1 cellular context compared by ENCODE assay signal in the genomic region with DNA sequence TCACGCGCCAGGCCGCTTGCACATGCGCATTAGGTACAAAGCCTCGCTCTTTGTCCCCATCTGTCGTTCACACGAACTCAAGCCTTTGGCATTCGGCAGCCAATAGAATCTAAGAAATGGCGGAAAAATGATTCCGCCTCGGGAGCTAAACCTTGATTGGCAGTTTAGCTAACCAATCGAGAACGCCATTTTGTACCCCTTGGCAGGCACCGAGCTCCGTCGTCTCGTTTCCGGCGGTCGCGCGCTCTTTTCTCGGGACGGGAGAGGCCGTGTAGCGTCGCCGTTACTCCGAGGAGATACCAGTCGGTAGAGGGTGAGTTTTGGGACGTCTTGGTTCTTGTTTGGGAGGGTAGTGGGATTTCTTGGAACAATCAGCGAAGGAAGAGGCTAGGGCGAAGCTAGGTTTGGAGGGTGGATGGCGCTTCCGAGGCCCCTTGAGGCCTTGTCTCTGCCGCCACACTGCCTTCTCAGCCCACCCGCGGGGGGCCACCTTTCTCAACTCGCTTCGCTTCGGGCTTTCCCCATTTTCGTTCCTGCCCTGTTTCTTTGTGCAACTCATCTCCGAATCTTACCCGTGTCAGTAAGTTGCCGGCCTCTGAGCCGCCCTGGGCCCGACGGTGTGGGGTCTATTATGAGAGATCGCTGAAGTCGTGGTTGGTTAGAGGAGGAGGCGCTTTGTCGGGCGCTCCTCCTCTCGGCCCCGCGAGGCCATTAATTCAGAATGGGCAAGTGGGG.
TF ChIP-seq lines count a peak whose summit lies in the region.

A gene with protein sequence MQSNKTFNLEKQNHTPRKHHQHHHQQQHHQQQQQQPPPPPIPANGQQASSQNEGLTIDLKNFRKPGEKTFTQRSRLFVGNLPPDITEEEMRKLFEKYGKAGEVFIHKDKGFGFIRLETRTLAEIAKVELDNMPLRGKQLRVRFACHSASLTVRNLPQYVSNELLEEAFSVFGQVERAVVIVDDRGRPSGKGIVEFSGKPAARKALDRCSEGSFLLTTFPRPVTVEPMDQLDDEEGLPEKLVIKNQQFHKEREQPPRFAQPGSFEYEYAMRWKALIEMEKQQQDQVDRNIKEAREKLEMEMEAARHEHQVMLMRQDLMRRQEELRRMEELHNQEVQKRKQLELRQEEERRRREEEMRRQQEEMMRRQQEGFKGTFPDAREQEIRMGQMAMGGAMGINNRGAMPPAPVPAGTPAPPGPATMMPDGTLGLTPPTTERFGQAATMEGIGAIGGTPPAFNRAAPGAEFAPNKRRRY (plus strand): TSS at position 227 of the 735 bp plus-strand sequence. CDS start 7,003 bp downstream, outside the sequence.

TF ChIP-seq in GM12878, 131 proteins besides CTCF, POLR2A, EP300 and RAD21 (continued from another document and continues in another):
- TF ChIP-seq, protein P1, sequence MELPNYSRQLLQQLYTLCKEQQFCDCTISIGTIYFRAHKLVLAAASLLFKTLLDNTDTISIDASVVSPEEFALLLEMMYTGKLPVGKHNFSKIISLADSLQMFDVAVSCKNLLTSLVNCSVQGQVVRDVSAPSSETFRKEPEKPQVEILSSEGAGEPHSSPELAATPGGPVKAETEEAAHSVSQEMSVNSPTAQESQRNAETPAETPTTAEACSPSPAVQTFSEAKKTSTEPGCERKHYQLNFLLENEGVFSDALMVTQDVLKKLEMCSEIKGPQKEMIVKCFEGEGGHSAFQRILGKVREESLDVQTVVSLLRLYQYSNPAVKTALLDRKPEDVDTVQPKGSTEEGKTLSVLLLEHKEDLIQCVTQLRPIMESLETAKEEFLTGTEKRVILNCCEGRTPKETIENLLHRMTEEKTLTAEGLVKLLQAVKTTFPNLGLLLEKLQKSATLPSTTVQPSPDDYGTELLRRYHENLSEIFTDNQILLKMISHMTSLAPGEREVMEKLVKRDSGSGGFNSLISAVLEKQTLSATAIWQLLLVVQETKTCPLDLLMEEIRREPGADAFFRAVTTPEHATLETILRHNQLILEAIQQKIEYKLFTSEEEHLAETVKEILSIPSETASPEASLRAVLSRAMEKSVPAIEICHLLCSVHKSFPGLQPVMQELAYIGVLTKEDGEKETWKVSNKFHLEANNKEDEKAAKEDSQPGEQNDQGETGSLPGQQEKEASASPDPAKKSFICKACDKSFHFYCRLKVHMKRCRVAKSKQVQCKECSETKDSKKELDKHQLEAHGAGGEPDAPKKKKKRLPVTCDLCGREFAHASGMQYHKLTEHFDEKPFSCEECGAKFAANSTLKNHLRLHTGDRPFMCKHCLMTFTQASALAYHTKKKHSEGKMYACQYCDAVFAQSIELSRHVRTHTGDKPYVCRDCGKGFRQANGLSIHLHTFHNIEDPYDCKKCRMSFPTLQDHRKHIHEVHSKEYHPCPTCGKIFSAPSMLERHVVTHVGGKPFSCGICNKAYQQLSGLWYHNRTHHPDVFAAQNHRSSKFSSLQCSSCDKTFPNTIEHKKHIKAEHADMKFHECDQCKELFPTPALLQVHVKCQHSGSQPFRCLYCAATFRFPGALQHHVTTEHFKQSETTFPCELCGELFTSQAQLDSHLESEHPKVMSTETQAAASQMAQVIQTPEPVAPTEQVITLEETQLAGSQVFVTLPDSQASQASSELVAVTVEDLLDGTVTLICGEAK (IDR thresholded peaks at IDR 0.05; ENCODE audit: borderline replicate concordance) = peak; percentile 65; the same call in 1 of the 2 replicates
- TF ChIP-seq DPF2 (IDR thresholded peaks at IDR 0.05) = 0 out of 2 replicates have a peak, but pooled peaks have one; percentile 47
- TF ChIP-seq, protein P2, sequence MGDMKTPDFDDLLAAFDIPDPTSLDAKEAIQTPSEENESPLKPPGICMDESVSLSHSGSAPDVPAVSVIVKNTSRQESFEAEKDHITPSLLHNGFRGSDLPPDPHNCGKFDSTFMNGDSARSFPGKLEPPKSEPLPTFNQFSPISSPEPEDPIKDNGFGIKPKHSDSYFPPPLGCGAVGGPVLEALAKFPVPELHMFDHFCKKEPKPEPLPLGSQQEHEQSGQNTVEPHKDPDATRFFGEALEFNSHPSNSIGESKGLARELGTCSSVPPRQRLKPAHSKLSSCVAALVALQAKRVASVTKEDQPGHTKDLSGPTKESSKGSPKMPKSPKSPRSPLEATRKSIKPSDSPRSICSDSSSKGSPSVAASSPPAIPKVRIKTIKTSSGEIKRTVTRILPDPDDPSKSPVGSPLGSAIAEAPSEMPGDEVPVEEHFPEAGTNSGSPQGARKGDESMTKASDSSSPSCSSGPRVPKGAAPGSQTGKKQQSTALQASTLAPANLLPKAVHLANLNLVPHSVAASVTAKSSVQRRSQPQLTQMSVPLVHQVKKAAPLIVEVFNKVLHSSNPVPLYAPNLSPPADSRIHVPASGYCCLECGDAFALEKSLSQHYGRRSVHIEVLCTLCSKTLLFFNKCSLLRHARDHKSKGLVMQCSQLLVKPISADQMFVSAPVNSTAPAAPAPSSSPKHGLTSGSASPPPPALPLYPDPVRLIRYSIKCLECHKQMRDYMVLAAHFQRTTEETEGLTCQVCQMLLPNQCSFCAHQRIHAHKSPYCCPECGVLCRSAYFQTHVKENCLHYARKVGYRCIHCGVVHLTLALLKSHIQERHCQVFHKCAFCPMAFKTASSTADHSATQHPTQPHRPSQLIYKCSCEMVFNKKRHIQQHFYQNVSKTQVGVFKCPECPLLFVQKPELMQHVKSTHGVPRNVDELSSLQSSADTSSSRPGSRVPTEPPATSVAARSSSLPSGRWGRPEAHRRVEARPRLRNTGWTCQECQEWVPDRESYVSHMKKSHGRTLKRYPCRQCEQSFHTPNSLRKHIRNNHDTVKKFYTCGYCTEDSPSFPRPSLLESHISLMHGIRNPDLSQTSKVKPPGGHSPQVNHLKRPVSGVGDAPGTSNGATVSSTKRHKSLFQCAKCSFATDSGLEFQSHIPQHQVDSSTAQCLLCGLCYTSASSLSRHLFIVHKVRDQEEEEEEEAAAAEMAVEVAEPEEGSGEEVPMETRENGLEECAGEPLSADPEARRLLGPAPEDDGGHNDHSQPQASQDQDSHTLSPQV (IDR thresholded peaks at IDR 0.05) = no peak
- peak; percentile 59; the same call in 1 of the 2 replicates for TF ChIP-seq CREM (IDR thresholded peaks at IDR 0.05; ENCODE audit: low read depth)
- peak; percentile 81 for TF ChIP-seq PML (IDR thresholded peaks at IDR 0.05; ENCODE audit: low read length)
- TF ChIP-seq SPI1 (IDR thresholded peaks at IDR 0.05; ENCODE audit: borderline replicate concordance, insufficient read depth, low read depth, low read length) = no peak
- TF ChIP-seq, protein P3, sequence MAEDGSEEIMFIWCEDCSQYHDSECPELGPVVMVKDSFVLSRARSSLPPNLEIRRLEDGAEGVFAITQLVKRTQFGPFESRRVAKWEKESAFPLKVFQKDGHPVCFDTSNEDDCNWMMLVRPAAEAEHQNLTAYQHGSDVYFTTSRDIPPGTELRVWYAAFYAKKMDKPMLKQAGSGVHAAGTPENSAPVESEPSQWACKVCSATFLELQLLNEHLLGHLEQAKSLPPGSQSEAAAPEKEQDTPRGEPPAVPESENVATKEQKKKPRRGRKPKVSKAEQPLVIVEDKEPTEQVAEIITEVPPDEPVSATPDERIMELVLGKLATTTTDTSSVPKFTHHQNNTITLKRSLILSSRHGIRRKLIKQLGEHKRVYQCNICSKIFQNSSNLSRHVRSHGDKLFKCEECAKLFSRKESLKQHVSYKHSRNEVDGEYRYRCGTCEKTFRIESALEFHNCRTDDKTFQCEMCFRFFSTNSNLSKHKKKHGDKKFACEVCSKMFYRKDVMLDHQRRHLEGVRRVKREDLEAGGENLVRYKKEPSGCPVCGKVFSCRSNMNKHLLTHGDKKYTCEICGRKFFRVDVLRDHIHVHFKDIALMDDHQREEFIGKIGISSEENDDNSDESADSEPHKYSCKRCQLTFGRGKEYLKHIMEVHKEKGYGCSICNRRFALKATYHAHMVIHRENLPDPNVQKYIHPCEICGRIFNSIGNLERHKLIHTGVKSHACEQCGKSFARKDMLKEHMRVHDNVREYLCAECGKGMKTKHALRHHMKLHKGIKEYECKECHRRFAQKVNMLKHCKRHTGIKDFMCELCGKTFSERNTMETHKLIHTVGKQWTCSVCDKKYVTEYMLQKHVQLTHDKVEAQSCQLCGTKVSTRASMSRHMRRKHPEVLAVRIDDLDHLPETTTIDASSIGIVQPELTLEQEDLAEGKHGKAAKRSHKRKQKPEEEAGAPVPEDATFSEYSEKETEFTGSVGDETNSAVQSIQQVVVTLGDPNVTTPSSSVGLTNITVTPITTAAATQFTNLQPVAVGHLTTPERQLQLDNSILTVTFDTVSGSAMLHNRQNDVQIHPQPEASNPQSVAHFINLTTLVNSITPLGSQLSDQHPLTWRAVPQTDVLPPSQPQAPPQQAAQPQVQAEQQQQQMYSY (CRISPR knock-in tag; IDR thresholded peaks at IDR 0.05) = no peak
- peak; percentile 56; the same call in 1 of the 2 replicates for TF ChIP-seq NBN (IDR thresholded peaks at IDR 0.05)
- 0 out of 2 replicates have a peak, but pooled peaks have one; percentile 38 for TF ChIP-seq SIN3A (IDR thresholded peaks at IDR 0.05; ENCODE audit: low read depth, low read length)
- TF ChIP-seq YY1 (IDR thresholded peaks at IDR 0.05; ENCODE audit: low read depth, low read length) = peak; percentile 61
- TF ChIP-seq RB1 (IDR thresholded peaks at IDR 0.05; ENCODE audit: borderline replicate concordance) = 0 out of 2 replicates have a peak, but pooled peaks have one; percentile 35
- TF ChIP-seq, protein P4, sequence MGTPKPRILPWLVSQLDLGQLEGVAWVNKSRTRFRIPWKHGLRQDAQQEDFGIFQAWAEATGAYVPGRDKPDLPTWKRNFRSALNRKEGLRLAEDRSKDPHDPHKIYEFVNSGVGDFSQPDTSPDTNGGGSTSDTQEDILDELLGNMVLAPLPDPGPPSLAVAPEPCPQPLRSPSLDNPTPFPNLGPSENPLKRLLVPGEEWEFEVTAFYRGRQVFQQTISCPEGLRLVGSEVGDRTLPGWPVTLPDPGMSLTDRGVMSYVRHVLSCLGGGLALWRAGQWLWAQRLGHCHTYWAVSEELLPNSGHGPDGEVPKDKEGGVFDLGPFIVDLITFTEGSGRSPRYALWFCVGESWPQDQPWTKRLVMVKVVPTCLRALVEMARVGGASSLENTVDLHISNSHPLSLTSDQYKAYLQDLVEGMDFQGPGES (IDR thresholded peaks at IDR 0.05) = 0 out of 2 replicates have a peak, but pooled peaks have one; percentile 37
- TF ChIP-seq CBFB (IDR thresholded peaks at IDR 0.05; ENCODE audit: low read depth) = 0 out of 2 replicates have a peak, but pooled peaks have one; percentile 25
- TF ChIP-seq, protein P5, sequence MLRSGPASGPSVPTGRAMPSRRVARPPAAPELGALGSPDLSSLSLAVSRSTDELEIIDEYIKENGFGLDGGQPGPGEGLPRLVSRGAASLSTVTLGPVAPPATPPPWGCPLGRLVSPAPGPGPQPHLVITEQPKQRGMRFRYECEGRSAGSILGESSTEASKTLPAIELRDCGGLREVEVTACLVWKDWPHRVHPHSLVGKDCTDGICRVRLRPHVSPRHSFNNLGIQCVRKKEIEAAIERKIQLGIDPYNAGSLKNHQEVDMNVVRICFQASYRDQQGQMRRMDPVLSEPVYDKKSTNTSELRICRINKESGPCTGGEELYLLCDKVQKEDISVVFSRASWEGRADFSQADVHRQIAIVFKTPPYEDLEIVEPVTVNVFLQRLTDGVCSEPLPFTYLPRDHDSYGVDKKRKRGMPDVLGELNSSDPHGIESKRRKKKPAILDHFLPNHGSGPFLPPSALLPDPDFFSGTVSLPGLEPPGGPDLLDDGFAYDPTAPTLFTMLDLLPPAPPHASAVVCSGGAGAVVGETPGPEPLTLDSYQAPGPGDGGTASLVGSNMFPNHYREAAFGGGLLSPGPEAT (IDR thresholded peaks at IDR 0.05; ENCODE audit: low read depth) = no peak
- peak; percentile 34 to 69; a peak in 2 of 4 replicates for TF ChIP-seq BHLHE40 (IDR thresholded peaks at IDR 0.05; ENCODE audit: borderline replicate concordance in 1 of 2, low read depth in 2 of 2, low read length in 1 of 2)
- TF ChIP-seq SUZ12 (IDR thresholded peaks at IDR 0.05; ENCODE audit: unreplicated experiment) = no peak
- peak; percentile 76 for TF ChIP-seq CHD2 (IDR thresholded peaks at IDR 0.05; ENCODE audit: borderline replicate concordance, low read depth, low read length)
- peak; percentile 63 for TF ChIP-seq SMAD1 (IDR thresholded peaks at IDR 0.05; ENCODE audit: low read depth, partially characterized antibody)
- TF ChIP-seq, protein P6, sequence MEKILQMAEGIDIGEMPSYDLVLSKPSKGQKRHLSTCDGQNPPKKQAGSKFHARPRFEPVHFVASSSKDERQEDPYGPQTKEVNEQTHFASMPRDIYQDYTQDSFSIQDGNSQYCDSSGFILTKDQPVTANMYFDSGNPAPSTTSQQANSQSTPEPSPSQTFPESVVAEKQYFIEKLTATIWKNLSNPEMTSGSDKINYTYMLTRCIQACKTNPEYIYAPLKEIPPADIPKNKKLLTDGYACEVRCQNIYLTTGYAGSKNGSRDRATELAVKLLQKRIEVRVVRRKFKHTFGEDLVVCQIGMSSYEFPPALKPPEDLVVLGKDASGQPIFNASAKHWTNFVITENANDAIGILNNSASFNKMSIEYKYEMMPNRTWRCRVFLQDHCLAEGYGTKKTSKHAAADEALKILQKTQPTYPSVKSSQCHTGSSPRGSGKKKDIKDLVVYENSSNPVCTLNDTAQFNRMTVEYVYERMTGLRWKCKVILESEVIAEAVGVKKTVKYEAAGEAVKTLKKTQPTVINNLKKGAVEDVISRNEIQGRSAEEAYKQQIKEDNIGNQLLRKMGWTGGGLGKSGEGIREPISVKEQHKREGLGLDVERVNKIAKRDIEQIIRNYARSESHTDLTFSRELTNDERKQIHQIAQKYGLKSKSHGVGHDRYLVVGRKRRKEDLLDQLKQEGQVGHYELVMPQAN (conservative IDR thresholded peaks at IDR 0.05) = peak; percentile 71; the same call in 1 of the 2 replicates
- 0 out of 2 replicates have a peak, but pooled peaks have one; percentile 20 for TF ChIP-seq ZNF207 (IDR thresholded peaks at IDR 0.05; ENCODE audit: borderline replicate concordance)
- TF ChIP-seq SMAD5 (IDR thresholded peaks at IDR 0.05; ENCODE audit: low read depth) = peak; percentile 90
- TF ChIP-seq TCF7 (IDR thresholded peaks at IDR 0.05; ENCODE audit: borderline replicate concordance) = no peak
- TF ChIP-seq, protein P7, sequence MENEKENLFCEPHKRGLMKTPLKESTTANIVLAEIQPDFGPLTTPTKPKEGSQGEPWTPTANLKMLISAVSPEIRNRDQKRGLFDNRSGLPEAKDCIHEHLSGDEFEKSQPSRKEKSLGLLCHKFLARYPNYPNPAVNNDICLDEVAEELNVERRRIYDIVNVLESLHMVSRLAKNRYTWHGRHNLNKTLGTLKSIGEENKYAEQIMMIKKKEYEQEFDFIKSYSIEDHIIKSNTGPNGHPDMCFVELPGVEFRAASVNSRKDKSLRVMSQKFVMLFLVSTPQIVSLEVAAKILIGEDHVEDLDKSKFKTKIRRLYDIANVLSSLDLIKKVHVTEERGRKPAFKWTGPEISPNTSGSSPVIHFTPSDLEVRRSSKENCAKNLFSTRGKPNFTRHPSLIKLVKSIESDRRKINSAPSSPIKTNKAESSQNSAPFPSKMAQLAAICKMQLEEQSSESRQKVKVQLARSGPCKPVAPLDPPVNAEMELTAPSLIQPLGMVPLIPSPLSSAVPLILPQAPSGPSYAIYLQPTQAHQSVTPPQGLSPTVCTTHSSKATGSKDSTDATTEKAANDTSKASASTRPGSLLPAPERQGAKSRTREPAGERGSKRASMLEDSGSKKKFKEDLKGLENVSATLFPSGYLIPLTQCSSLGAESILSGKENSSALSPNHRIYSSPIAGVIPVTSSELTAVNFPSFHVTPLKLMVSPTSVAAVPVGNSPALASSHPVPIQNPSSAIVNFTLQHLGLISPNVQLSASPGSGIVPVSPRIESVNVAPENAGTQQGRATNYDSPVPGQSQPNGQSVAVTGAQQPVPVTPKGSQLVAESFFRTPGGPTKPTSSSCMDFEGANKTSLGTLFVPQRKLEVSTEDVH (IDR thresholded peaks at IDR 0.05; ENCODE audit: low read depth, partially characterized antibody) = no peak
- TF ChIP-seq IKZF1 (conservative IDR thresholded peaks at IDR 0.05) = peak; percentile 13; the same call in 1 of the 2 replicates
- peak; percentile 69 for TF ChIP-seq GABPA (IDR thresholded peaks at IDR 0.05; ENCODE audit: low read depth)
